ENCODE assay signal across 13 cellular contexts in genomic region chr9:14343236-14343947, GRCh38. TPM values are rescaled to one million over a fixed set of nuclear protein-coding genes. Genes with fewer than 3 reads are reported as not detected.
DNase-seq lines count a peak whose midpoint lies in the region; ATAC-seq, FAIRE-seq and TF ChIP-seq lines count a peak whose summit lies in the region.
"Had no signal": no experiment of that assay in that cellular context is flagged by ENCODE, and none has a peak within 500 bp of the region (broad histone marks: within the 10 kb centered on the region; RNA-seq: fewer than 3 reads in every experiment).

No MANE protein-coding gene starts in this region.

- no peak for ATAC-seq in Right ventricle myocardium inferior
- ATAC-seq: activated naive CD8-positive, alpha-beta T cell treated with anti-CD3 and anti-CD28 coated beads, Interleukin-2, amount 50 U/mL, for 24 hours had no signal

- H3K9me3 Mint-ChIP-seq in astrocyte (ENCODE audit: unreplicated experiment), result no peaks in the 10 kb centered on the region
- H3K9me3 Mint-ChIP-seq: activated naive CD8-positive, alpha-beta T cell treated with anti-CD3 and anti-CD28 coated beads, Interleukin-2, amount 50 U/mL, for 24 hours; activated T-cell treated with anti-CD3 and anti-CD28 coated beads, Interleukin-2, amount 50 U/mL, for 24 hours had no signal

- H2BK5ac ChIP-seq in mesenchymal stem cell (ENCODE audit: low read depth, low read length, poor library complexity, severe bottlenecking), result no peak overlapping the region
- H2BK5ac ChIP-seq in trophoblast cell (ENCODE audit: low read depth, low read length, poor library complexity), result no peak overlapping the region

- no peak overlapping the region for H2BK15ac ChIP-seq in mesenchymal stem cell (ENCODE audit: low read depth, poor library complexity, severe bottlenecking)

- H3K36me3 ChIP-seq in left ventricle myocardium inferior (no peaks in the 10 kb centered on the region), astrocyte (ENCODE audit: insufficient read depth, low read length) (no peaks in the 10 kb centered on the region), mesenchymal stem cell (ENCODE audit: control insufficient read depth in 1 of 2, insufficient read depth in 2 of 2, low read depth in 1 of 2, low read length in 2 of 2) (no peaks in the 10 kb centered on the region), vagina (no peaks in the 10 kb centered on the region), trophoblast cell (ENCODE audit: control insufficient read depth in 1 of 2, insufficient read depth in 2 of 2, low read length in 2 of 2) (no peaks in the 10 kb centered on the region)
- H3K36me3 ChIP-seq: ovary, Peyer's patch had no signal

- H4K91ac ChIP-seq in mesenchymal stem cell (ENCODE audit: low read length) (no peak overlapping the region), trophoblast cell (ENCODE audit: low read depth, low read length) (no peak overlapping the region)

- H3K14ac ChIP-seq in mesenchymal stem cell (ENCODE audit: low read length in 2 of 2) (no peak overlapping the region), trophoblast cell (ENCODE audit: low read length) (no peak overlapping the region)

- H3K9ac ChIP-seq in astrocyte (ENCODE audit: low read length), result peak overlapping the region; percentile 47
- peak overlapping the region; percentile 54 for H3K9ac ChIP-seq in mesenchymal stem cell (ENCODE audit: low read length)
- H3K9ac ChIP-seq in trophoblast cell (ENCODE audit: low read length), result no peak overlapping the region

- H2BK12ac ChIP-seq in mesenchymal stem cell (ENCODE audit: low read length in 2 of 2), result no peak overlapping the region
- no peak overlapping the region for H2BK12ac ChIP-seq in trophoblast cell (ENCODE audit: low read length)

- TF ChIP-seq POLR2A in vagina (IDR thresholded peaks at IDR 0.05), result no peak

- no peak overlapping the region for H3K4ac ChIP-seq in mesenchymal stem cell (ENCODE audit: low read depth in 1 of 2, low read length in 2 of 2)
- H3K4ac ChIP-seq in trophoblast cell (ENCODE audit: low read depth, low read length), result no peak overlapping the region

- H3K9me3 ChIP-seq in left ventricle myocardium inferior (replicated peaks) (no peaks in the 10 kb centered on the region), astrocyte (ENCODE audit: insufficient read depth, low read depth, low read length) (no peaks in the 10 kb centered on the region), mesenchymal stem cell (ENCODE audit: control insufficient read depth, low read length) (no peaks in the 10 kb centered on the region), vagina (no peaks in the 10 kb centered on the region), trophoblast cell (ENCODE audit: insufficient read depth, low read depth, low read length) (no peaks in the 10 kb centered on the region)
- H3K9me3 ChIP-seq: ovary, Peyer's patch had no signal

- H3K4me3 ChIP-seq in left ventricle myocardium inferior (peak overlapping the region; percentile 51), astrocyte (ENCODE audit: insufficient read depth, low read depth, low read length) (no peak overlapping the region), mesenchymal stem cell (ENCODE audit: insufficient read depth in 1 of 2, low read depth in 1 of 2, low read length in 2 of 2) (peak overlapping the region in 1 of 2 experiments; percentile 63), vagina (no peak overlapping the region), trophoblast cell (ENCODE audit: low read depth, low read length) (no peak overlapping the region)
- H3K4me3 ChIP-seq: ovary had no signal

- H4K12ac ChIP-seq in trophoblast cell (ENCODE audit: low read depth, low read length), result no peak overlapping the region

- H3K79me1 ChIP-seq in mesenchymal stem cell (replicated peaks; ENCODE audit: low read length, poor library complexity, severe bottlenecking), result no peaks in the 10 kb centered on the region
- no peaks in the 10 kb centered on the region for H3K79me1 ChIP-seq in trophoblast cell (ENCODE audit: low read length)

- no peak overlapping the region for H3K4me3 Mint-ChIP-seq in astrocyte (ENCODE audit: unreplicated experiment)
- H3K4me3 Mint-ChIP-seq: activated naive CD8-positive, alpha-beta T cell treated with anti-CD3 and anti-CD28 coated beads, Interleukin-2, amount 50 U/mL, for 24 hours; activated T-cell treated with anti-CD3 and anti-CD28 coated beads, Interleukin-2, amount 50 U/mL, for 24 hours had no signal

- H3K4me1 ChIP-seq in left ventricle myocardium inferior (peaks cover 54% of the 10 kb centered on the region), astrocyte (ENCODE audit: insufficient read depth, low read length) (peaks cover 15% of the 10 kb centered on the region), mesenchymal stem cell (ENCODE audit: control insufficient read depth, insufficient read depth, low read depth, low read length) (peaks cover 26% of the 10 kb centered on the region), vagina (peaks cover 27% of the 10 kb centered on the region), trophoblast cell (ENCODE audit: control insufficient read depth in 1 of 2, insufficient read depth in 2 of 2, low read length in 2 of 2) (peaks cover 13 to 22% of the 10 kb centered on the region in 2 experiments)

- H3K27ac ChIP-seq in left ventricle myocardium inferior (replicated peaks) (peak overlapping the region; percentile 96), astrocyte (ENCODE audit: low read depth, low read length) (no peak overlapping the region), mesenchymal stem cell (ENCODE audit: low read length, poor library complexity, severe bottlenecking) (no peak overlapping the region), vagina (peak overlapping the region; percentile 63), trophoblast cell (ENCODE audit: low read depth, low read length) (no peak overlapping the region)
- H3K27ac ChIP-seq: ovary had no signal

- H3K27ac Mint-ChIP-seq in astrocyte (ENCODE audit: unreplicated experiment), result no peak overlapping the region
- H3K27ac Mint-ChIP-seq: activated naive CD8-positive, alpha-beta T cell treated with anti-CD3 and anti-CD28 coated beads, Interleukin-2, amount 50 U/mL, for 24 hours; activated T-cell treated with anti-CD3 and anti-CD28 coated beads, Interleukin-2, amount 50 U/mL, for 24 hours had no signal

- peaks cover 3% of the 10 kb centered on the region for H3K4me1 Mint-ChIP-seq in astrocyte (ENCODE audit: low read depth, unreplicated experiment)

- WGBS in mesenchymal stem cell, result 51% methylated on average over 2 of the region's 4 CpGs
- no CpG with 5 or more reads among the region's 4 CpGs for WGBS in trophoblast cell (ENCODE audit: extremely low coverage, insufficient coverage, insufficient read length)

- no peak overlapping the region for H3K23ac ChIP-seq in mesenchymal stem cell (ENCODE audit: low read length in 2 of 2)
- no peak overlapping the region for H3K23ac ChIP-seq in trophoblast cell (ENCODE audit: low read length)

- no peaks in the 10 kb centered on the region for H4K20me1 ChIP-seq in astrocyte (ENCODE audit: insufficient read depth, low read length)

- H3K27me3 ChIP-seq in left ventricle myocardium inferior (ENCODE audit: low read depth) (no peaks in the 10 kb centered on the region), astrocyte (ENCODE audit: insufficient read depth, low read length) (peaks cover 98% of the 10 kb centered on the region), mesenchymal stem cell (ENCODE audit: control insufficient read depth in 1 of 2, insufficient read depth in 1 of 2, low read length in 2 of 2) (peaks cover 76 to 96% of the 10 kb centered on the region in 2 experiments), vagina (peaks cover 5% of the 10 kb centered on the region), trophoblast cell (ENCODE audit: insufficient read depth, low read length) (peaks cover 49% of the 10 kb centered on the region)
- H3K27me3 ChIP-seq: ovary had no signal

- no peak for FAIRE-seq in astrocyte (lab: Jason Lieb, UNC)

- H3K79me2 ChIP-seq in astrocyte (ENCODE audit: insufficient read depth, low read length) (peaks cover 11% of the 10 kb centered on the region), trophoblast cell (ENCODE audit: control insufficient read depth, insufficient read depth, low read length, poor library complexity) (no peaks in the 10 kb centered on the region)

- H3K18ac ChIP-seq in mesenchymal stem cell (ENCODE audit: low read depth in 1 of 2, low read length in 2 of 2) (no peak overlapping the region), trophoblast cell (ENCODE audit: low read length) (no peak overlapping the region)

- no peak overlapping the region for H4K8ac ChIP-seq in mesenchymal stem cell (ENCODE audit: low read length)
- H4K8ac ChIP-seq in trophoblast cell (ENCODE audit: low read depth, low read length), result no peak overlapping the region

- H3K4me2 ChIP-seq in astrocyte (ENCODE audit: low read length) (peak overlapping the region; percentile 80), mesenchymal stem cell (ENCODE audit: low read length, poor library complexity, severe bottlenecking) (no peak overlapping the region), trophoblast cell (ENCODE audit: low read length) (no peak overlapping the region)

- H2AFZ ChIP-seq in astrocyte (ENCODE audit: low read depth, low read length), result no peak overlapping the region
- H2AFZ ChIP-seq in mesenchymal stem cell (ENCODE audit: low read depth, low read length), result no peak overlapping the region
- H2AFZ ChIP-seq in trophoblast cell (ENCODE audit: insufficient read depth, low read length, poor library complexity), result no peak overlapping the region

- DNase-seq in left ventricle myocardium inferior (no peak), Right ventricle myocardium inferior (ENCODE audit: missing footprints) (no peak), astrocyte (ENCODE audit: low read depth) (no peak), mesenchymal stem cell (no peak), vagina (ENCODE audit: extremely low spot score in 2 of 2) (no peak), trophoblast cell (no peak), germinal center (ENCODE audit: low spot score) (no peak)
- DNase-seq in activated CD4-positive, CD25-positive, alpha-beta regulatory T cell treated with anti-CD3 and anti-CD28 coated beads, Interleukin-2, amount 50 U/mL, for 72 hours, result no peak
- DNase-seq: activated naive CD8-positive, alpha-beta T cell treated with anti-CD3 and anti-CD28 coated beads, Interleukin-2, amount 50 U/mL, for 24 hours; activated T-cell treated with anti-CD3 and anti-CD28 coated beads, Interleukin-2, amount 50 U/mL, for 24 hours; Kasumi-1; Peyer's patch had no signal

- no peaks in the 10 kb centered on the region for H3K36me3 Mint-ChIP-seq in astrocyte (ENCODE audit: low read depth, unreplicated experiment)

- H2BK120ac ChIP-seq in mesenchymal stem cell (ENCODE audit: low read depth, low read length) (no peak overlapping the region), trophoblast cell (ENCODE audit: insufficient read depth, low read length, poor library complexity) (no peak overlapping the region)

- H3K27me3 Mint-ChIP-seq in astrocyte (ENCODE audit: low read depth, unreplicated experiment), result peaks cover 27% of the 10 kb centered on the region

- intact Hi-C loops in left ventricle myocardium inferior (cut with micrococcal nuclease), result no loop called here
- intact Hi-C loops in Right ventricle myocardium inferior (cut with DNase I), result no loop called here
- intact Hi-C loops in vagina (cut with DNase I), result loop anchor here (10.0 kb wide), 1 partner anchor 899 kb away; no protein-coding TSS in a partner anchor

- TF ChIP-seq CTCF in left ventricle myocardium inferior (IDR thresholded peaks at IDR 0.05; ENCODE audit: borderline replicate concordance) (no peak), astrocyte (IDR thresholded peaks at IDR 0.05; ENCODE audit: insufficient read depth, low read depth, low read length) (no peak), vagina (IDR thresholded peaks at IDR 0.05) (no peak)

- H2AK5ac ChIP-seq in mesenchymal stem cell (ENCODE audit: low read length, severe bottlenecking), result no peak overlapping the region
- no peak overlapping the region for H2AK5ac ChIP-seq in trophoblast cell (ENCODE audit: low read length)

RNA-seq across cellular contexts. Expression of gene NFIB, which starts 29.5 kb away (rescaled TPM):
- total RNA-seq in left ventricle myocardium inferior, result 110 TPM
- 116 TPM for total RNA-seq in Right ventricle myocardium inferior
- total RNA-seq in astrocyte, result 8.8 and 9.4 TPM in 2 replicates
- 1.2 TPM for polyA plus RNA-seq in mesenchymal stem cell (2013, experiment 1 of 2)
- polyA plus RNA-seq in mesenchymal stem cell (2013, experiment 2 of 2), result 0.78 TPM
- total RNA-seq in vagina, result 73.4 TPM
- polyA plus RNA-seq in trophoblast cell (2013), result 0.96 and 1.2 TPM in 2 replicates

Comparison
In these comparisons a context has a peak if more than half of its experiments do, and no peak if none do; other contexts are left out.
1. H3K27ac ChIP-seq: peak in left ventricle myocardium inferior (single experiment) and vagina (single experiment); none in astrocyte (single experiment), mesenchymal stem cell (single experiment) and trophoblast cell (single experiment).